ENCODE assay signal across 1 cellular context in the genomic region with DNA sequence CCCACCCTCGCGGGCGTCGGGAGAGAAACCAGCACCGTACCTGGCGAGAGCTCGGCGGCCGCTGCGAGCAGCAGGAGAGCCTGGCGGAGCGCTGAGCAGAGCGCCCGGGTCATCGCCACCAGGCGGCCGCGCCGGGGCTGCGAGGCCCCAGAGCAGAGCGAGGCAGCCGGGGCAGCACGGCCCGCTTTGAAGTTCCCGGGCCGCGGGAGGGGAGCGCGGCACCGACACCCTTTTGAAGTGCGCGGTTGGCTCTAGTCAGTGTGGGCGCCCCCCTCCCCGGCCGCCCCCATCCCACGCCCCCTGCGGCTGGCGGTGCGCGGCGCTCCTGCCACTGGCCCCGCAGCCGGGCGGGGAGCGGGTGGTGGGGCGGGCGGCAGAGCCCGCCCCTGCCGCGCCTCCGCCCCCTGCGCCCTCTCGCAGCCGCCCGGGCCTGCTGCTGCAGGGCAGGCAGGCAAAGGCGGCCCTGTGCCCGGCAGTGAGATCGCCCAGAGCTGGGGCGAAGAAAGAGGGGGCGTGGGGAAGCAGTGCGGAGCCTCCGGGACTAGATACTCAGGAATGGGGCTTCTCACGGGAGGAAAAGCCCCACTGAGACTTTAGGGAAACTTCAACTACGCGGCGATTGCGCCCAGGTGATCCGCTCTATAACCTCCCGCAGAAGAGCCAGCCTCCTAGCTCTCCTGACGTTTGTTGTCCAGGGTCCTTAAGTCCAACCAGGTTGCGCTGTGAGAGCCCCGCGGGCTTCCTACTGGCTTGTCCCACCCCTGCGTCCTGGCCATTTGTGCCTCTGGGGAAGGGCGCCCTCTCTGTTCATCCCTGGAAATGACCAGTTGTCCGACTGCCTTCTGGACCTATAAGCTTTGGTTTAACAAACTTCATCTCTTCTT.
TF ChIP-seq lines count a peak whose summit lies in the region.

A gene (minus strand): TSS at position 333 of the 884 bp plus-strand sequence. CDS start 220 bp downstream, at position 113.

TF ChIP-seq in H1, 55 proteins besides CTCF, POLR2A, EP300 and RAD21 (continues in another document):
- TF ChIP-seq FOSL1 (IDR thresholded peaks at IDR 0.05; ENCODE audit: insufficient read depth, low read depth, low read length) (no peak), POU5F1 (IDR thresholded peaks at IDR 0.05; ENCODE audit: low read depth, low read length) (no peak), NRF1 (IDR thresholded peaks at IDR 0.05; ENCODE audit: low read depth, low read length) (no peak), TBP (IDR thresholded peaks at IDR 0.05; ENCODE audit: low read depth, low read length) (no peak; the same call in 1 of the 2 replicates), BACH1 (IDR thresholded peaks at IDR 0.05; ENCODE audit: low read length) (no peak), YY1 (IDR thresholded peaks at IDR 0.05; ENCODE audit: low read depth, low read length) (peak; percentile 39; the same call in 1 of the 2 replicates), CEBPB (IDR thresholded peaks at IDR 0.05; ENCODE audit: low read depth, low read length) (no peak), SIN3A (conservative IDR thresholded peaks at IDR 0.05 in 1 of 2, IDR thresholded peaks at IDR 0.05 in 1 of 2; ENCODE audit: low read depth in 1 of 2, low read length in 2 of 2) (peak; percentile 71 to 81; a peak in 2 of 4 replicates), SIX5 (IDR thresholded peaks at IDR 0.05; ENCODE audit: low read depth, low read length) (no peak), KDM1A (IDR thresholded peaks at IDR 0.05; ENCODE audit: borderline replicate concordance, low read length) (no peak), SAP30 (IDR thresholded peaks at IDR 0.05; ENCODE audit: insufficient read depth, insufficient replicate concordance, low read length) (peak; percentile 44), TEAD4 (IDR thresholded peaks at IDR 0.05; ENCODE audit: low read depth, low read length) (no peak), CBX8 (IDR thresholded peaks at IDR 0.05; ENCODE audit: borderline replicate concordance, low read depth, low read length) (no peak), RBBP5 (IDR thresholded peaks at IDR 0.05; ENCODE audit: borderline replicate concordance, low read depth, low read length) (no peak; the same call in 1 of the 2 replicates), NANOG (IDR thresholded peaks at IDR 0.05; ENCODE audit: insufficient read depth, low read depth, low read length, poor library complexity, severe bottlenecking) (no peak), JUN (IDR thresholded peaks at IDR 0.05; ENCODE audit: low read depth, low read length) (no peak), TCF12 (IDR thresholded peaks at IDR 0.05; ENCODE audit: low read depth, low read length) (no peak), SIRT6 (IDR thresholded peaks at IDR 0.05; ENCODE audit: low read length) (no peak), SP4 (IDR thresholded peaks at IDR 0.05; ENCODE audit: low read length) (no peak), HDAC6 (IDR thresholded peaks at IDR 0.05; ENCODE audit: low read depth, low read length) (no peak), GTF2F1 (IDR thresholded peaks at IDR 0.05; ENCODE audit: borderline replicate concordance, low read depth, low read length) (no peak), RFX5 (IDR thresholded peaks at IDR 0.05; ENCODE audit: borderline replicate concordance, low read depth, low read length) (no peak), SRF (IDR thresholded peaks at IDR 0.05; ENCODE audit: low read depth, low read length) (no peak), CHD1 (IDR thresholded peaks at IDR 0.05; ENCODE audit: low read depth, low read length) (no peak), ASH2L (IDR thresholded peaks at IDR 0.05; ENCODE audit: low read length) (peak; percentile 76), TAF1 (IDR thresholded peaks at IDR 0.05; ENCODE audit: low read depth, low read length) (0 out of 2 replicates have a peak, but pooled peaks have one; percentile 6), CTBP2 (IDR thresholded peaks at IDR 0.05; ENCODE audit: borderline replicate concordance, insufficient read depth, insufficient read length, low read length) (peak; percentile 59), BRCA1 (IDR thresholded peaks at IDR 0.05; ENCODE audit: low read depth, low read length) (no peak), EZH2 (IDR thresholded peaks at IDR 0.05; ENCODE audit: low read depth, low read length, severe bottlenecking) (peak; percentile 56), RNF2 (IDR thresholded peaks at IDR 0.05; ENCODE audit: borderline replicate concordance, low read depth, low read length, missing control alignments, poor library complexity, severe bottlenecking) (no peak), CHD2 (IDR thresholded peaks at IDR 0.05; ENCODE audit: low read length) (no peak), CBX5 (IDR thresholded peaks at IDR 0.05; ENCODE audit: low read depth, low read length) (no peak), KDM4A (IDR thresholded peaks at IDR 0.05; ENCODE audit: low read depth, low read length, severe bottlenecking) (peak; percentile 70), HDAC2 (IDR thresholded peaks at IDR 0.05; ENCODE audit: borderline replicate concordance in 1 of 2, low read depth in 2 of 2, low read length in 2 of 2) (peak in 1 of 2 experiments; percentile 37; a peak in 1 of 4 replicates), BCL11A (IDR thresholded peaks at IDR 0.05; ENCODE audit: low read depth in 2 of 2, low read length in 2 of 2) (no peak), SP2 (IDR thresholded peaks at IDR 0.05; ENCODE audit: low read length) (no peak), GABPA (IDR thresholded peaks at IDR 0.05; ENCODE audit: borderline replicate concordance, insufficient read depth, low read length) (no peak), CREB1 (IDR thresholded peaks at IDR 0.05) (peak; percentile 42; the same call in 1 of the 2 replicates), ZNF274 (IDR thresholded peaks at IDR 0.05; ENCODE audit: borderline replicate concordance, extremely low read depth, low read length) (no peak), SP1 (IDR thresholded peaks at IDR 0.05; ENCODE audit: low read depth, low read length) (0 out of 2 replicates have a peak, but pooled peaks have one; percentile 45), PHF8 (conservative IDR thresholded peaks at IDR 0.05; ENCODE audit: low read depth, low read length) (no peak), JUND (IDR thresholded peaks at IDR 0.05; ENCODE audit: low read length) (no peak), RXRA (IDR thresholded peaks at IDR 0.05; ENCODE audit: insufficient read depth, low read depth, low read length) (no peak), MAFK (IDR thresholded peaks at IDR 0.05; ENCODE audit: low read depth, low read length) (no peak), KDM5A (IDR thresholded peaks at IDR 0.05; ENCODE audit: low read length) (no peak), SUZ12 (IDR thresholded peaks at IDR 0.05; ENCODE audit: low read length) (no peak; the same call in 1 of the 2 replicates), TAF7 (optimal IDR thresholded peaks at IDR 0.05; ENCODE audit: borderline replicate concordance, low read depth, low read length) (no peak), POLR2AphosphoS5 (IDR thresholded peaks at IDR 0.05; ENCODE audit: low read depth, low read length) (0 out of 2 replicates have a peak, but pooled peaks have one; percentile 45)
- TF ChIP-seq, protein P1, sequence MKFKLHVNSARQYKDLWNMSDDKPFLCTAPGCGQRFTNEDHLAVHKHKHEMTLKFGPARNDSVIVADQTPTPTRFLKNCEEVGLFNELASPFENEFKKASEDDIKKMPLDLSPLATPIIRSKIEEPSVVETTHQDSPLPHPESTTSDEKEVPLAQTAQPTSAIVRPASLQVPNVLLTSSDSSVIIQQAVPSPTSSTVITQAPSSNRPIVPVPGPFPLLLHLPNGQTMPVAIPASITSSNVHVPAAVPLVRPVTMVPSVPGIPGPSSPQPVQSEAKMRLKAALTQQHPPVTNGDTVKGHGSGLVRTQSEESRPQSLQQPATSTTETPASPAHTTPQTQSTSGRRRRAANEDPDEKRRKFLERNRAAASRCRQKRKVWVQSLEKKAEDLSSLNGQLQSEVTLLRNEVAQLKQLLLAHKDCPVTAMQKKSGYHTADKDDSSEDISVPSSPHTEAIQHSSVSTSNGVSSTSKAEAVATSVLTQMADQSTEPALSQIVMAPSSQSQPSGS (IDR thresholded peaks at IDR 0.05; ENCODE audit: low read length), result no peak
- TF ChIP-seq, protein P2, sequence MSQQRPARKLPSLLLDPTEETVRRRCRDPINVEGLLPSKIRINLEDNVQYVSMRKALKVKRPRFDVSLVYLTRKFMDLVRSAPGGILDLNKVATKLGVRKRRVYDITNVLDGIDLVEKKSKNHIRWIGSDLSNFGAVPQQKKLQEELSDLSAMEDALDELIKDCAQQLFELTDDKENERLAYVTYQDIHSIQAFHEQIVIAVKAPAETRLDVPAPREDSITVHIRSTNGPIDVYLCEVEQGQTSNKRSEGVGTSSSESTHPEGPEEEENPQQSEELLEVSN (IDR thresholded peaks at IDR 0.05), result no peak
- TF ChIP-seq, protein P3, sequence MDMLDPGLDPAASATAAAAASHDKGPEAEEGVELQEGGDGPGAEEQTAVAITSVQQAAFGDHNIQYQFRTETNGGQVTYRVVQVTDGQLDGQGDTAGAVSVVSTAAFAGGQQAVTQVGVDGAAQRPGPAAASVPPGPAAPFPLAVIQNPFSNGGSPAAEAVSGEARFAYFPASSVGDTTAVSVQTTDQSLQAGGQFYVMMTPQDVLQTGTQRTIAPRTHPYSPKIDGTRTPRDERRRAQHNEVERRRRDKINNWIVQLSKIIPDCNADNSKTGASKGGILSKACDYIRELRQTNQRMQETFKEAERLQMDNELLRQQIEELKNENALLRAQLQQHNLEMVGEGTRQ (IDR thresholded peaks at IDR 0.05; ENCODE audit: low read length), result no peak
- TF ChIP-seq, protein P4, sequence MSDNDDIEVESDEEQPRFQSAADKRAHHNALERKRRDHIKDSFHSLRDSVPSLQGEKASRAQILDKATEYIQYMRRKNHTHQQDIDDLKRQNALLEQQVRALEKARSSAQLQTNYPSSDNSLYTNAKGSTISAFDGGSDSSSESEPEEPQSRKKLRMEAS (IDR thresholded peaks at IDR 0.05), result peak; percentile 24; the same call in 1 of the 2 replicates
- TF ChIP-seq, protein P5, sequence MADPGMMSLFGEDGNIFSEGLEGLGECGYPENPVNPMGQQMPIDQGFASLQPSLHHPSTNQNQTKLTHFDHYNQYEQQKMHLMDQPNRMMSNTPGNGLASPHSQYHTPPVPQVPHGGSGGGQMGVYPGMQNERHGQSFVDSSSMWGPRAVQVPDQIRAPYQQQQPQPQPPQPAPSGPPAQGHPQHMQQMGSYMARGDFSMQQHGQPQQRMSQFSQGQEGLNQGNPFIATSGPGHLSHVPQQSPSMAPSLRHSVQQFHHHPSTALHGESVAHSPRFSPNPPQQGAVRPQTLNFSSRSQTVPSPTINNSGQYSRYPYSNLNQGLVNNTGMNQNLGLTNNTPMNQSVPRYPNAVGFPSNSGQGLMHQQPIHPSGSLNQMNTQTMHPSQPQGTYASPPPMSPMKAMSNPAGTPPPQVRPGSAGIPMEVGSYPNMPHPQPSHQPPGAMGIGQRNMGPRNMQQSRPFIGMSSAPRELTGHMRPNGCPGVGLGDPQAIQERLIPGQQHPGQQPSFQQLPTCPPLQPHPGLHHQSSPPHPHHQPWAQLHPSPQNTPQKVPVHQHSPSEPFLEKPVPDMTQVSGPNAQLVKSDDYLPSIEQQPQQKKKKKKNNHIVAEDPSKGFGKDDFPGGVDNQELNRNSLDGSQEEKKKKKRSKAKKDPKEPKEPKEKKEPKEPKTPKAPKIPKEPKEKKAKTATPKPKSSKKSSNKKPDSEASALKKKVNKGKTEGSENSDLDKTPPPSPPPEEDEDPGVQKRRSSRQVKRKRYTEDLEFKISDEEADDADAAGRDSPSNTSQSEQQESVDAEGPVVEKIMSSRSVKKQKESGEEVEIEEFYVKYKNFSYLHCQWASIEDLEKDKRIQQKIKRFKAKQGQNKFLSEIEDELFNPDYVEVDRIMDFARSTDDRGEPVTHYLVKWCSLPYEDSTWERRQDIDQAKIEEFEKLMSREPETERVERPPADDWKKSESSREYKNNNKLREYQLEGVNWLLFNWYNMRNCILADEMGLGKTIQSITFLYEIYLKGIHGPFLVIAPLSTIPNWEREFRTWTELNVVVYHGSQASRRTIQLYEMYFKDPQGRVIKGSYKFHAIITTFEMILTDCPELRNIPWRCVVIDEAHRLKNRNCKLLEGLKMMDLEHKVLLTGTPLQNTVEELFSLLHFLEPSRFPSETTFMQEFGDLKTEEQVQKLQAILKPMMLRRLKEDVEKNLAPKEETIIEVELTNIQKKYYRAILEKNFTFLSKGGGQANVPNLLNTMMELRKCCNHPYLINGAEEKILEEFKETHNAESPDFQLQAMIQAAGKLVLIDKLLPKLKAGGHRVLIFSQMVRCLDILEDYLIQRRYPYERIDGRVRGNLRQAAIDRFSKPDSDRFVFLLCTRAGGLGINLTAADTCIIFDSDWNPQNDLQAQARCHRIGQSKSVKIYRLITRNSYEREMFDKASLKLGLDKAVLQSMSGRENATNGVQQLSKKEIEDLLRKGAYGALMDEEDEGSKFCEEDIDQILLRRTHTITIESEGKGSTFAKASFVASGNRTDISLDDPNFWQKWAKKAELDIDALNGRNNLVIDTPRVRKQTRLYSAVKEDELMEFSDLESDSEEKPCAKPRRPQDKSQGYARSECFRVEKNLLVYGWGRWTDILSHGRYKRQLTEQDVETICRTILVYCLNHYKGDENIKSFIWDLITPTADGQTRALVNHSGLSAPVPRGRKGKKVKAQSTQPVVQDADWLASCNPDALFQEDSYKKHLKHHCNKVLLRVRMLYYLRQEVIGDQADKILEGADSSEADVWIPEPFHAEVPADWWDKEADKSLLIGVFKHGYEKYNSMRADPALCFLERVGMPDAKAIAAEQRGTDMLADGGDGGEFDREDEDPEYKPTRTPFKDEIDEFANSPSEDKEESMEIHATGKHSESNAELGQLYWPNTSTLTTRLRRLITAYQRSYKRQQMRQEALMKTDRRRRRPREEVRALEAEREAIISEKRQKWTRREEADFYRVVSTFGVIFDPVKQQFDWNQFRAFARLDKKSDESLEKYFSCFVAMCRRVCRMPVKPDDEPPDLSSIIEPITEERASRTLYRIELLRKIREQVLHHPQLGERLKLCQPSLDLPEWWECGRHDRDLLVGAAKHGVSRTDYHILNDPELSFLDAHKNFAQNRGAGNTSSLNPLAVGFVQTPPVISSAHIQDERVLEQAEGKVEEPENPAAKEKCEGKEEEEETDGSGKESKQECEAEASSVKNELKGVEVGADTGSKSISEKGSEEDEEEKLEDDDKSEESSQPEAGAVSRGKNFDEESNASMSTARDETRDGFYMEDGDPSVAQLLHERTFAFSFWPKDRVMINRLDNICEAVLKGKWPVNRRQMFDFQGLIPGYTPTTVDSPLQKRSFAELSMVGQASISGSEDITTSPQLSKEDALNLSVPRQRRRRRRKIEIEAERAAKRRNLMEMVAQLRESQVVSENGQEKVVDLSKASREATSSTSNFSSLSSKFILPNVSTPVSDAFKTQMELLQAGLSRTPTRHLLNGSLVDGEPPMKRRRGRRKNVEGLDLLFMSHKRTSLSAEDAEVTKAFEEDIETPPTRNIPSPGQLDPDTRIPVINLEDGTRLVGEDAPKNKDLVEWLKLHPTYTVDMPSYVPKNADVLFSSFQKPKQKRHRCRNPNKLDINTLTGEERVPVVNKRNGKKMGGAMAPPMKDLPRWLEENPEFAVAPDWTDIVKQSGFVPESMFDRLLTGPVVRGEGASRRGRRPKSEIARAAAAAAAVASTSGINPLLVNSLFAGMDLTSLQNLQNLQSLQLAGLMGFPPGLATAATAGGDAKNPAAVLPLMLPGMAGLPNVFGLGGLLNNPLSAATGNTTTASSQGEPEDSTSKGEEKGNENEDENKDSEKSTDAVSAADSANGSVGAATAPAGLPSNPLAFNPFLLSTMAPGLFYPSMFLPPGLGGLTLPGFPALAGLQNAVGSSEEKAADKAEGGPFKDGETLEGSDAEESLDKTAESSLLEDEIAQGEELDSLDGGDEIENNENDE (IDR thresholded peaks at IDR 0.05; ENCODE audit: insufficient replicate concordance, low read length), result no peak
- TF ChIP-seq, protein P6, sequence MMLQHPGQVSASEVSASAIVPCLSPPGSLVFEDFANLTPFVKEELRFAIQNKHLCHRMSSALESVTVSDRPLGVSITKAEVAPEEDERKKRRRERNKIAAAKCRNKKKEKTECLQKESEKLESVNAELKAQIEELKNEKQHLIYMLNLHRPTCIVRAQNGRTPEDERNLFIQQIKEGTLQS (IDR thresholded peaks at IDR 0.05; ENCODE audit: insufficient read depth, low read depth, low read length), result no peak
